Comparison of ENCODE assay signal across 16 cellular contexts in genomic region chr2:121505005-121505404, GRCh38. TPM values are rescaled to one million over a fixed set of nuclear protein-coding genes. Genes with fewer than 3 reads are reported as not detected.
A peak's percentile ranks its signal among the peaks of the same experiment; 100 is the strongest.
DNase-seq lines count a peak whose midpoint lies in the region; ATAC-seq and TF ChIP-seq lines count a peak whose summit lies in the region.
"Had no signal": no experiment of that assay in that cellular context is flagged by ENCODE, and none has a peak within 500 bp of the region (broad histone marks: within the 10 kb centered on the region; RNA-seq: fewer than 3 reads in every experiment).

No MANE protein-coding gene starts in this region.

- no peaks in the 10 kb centered on the region for H3K27me3 Mint-ChIP-seq in endodermal cell (ENCODE audit: insufficient read depth)
- H3K27me3 Mint-ChIP-seq: activated CD4-positive, alpha-beta memory T cell treated with anti-CD3 and anti-CD28 coated beads for 36 hours; naive B cell had no signal

- peaks cover 11% of the 10 kb centered on the region for H3K4me1 Mint-ChIP-seq in endodermal cell

- no peak overlapping the region for H3K27ac Mint-ChIP-seq in endodermal cell
- H3K27ac Mint-ChIP-seq: activated CD4-positive, alpha-beta memory T cell treated with anti-CD3 and anti-CD28 coated beads for 36 hours had no signal

- H3K36me3 Mint-ChIP-seq in endodermal cell (ENCODE audit: low read depth), result peaks cover 77% of the 10 kb centered on the region

- H3K27ac ChIP-seq in prostate gland (no peak overlapping the region), endodermal cell (ENCODE audit: low read depth, low read length) (no peak overlapping the region), suprapubic skin (no peak overlapping the region)
- H3K27ac ChIP-seq: thyroid gland had no signal

- 32% methylated on average over 3 of the region's 3 CpGs for WGBS in prostate gland
- 94 to 100% methylated on average over 2 to 3 of the region's 3 CpGs for WGBS in endodermal cell (ENCODE audit: insufficient coverage in 1 of 2, insufficient read length in 1 of 2), 2 experiments
- 50% methylated on average over 3 of the region's 3 CpGs for WGBS in suprapubic skin

- intact Hi-C loops in prostate gland (cut with DNase I), result no loop called here

- H3K9me3 ChIP-seq in prostate gland (no peaks in the 10 kb centered on the region), endodermal cell (ENCODE audit: control insufficient read depth, low read length) (peaks cover 48% of the 10 kb centered on the region), suprapubic skin (no peaks in the 10 kb centered on the region)
- H3K9me3 ChIP-seq: thyroid gland had no signal

- TF ChIP-seq POLR2A in prostate gland (IDR thresholded peaks at IDR 0.05), result no peak
- TF ChIP-seq POLR2A in suprapubic skin (IDR thresholded peaks at IDR 0.05), result no peak

- DNase-seq in EL, result peak; percentile 80
- peak; percentile 6 for DNase-seq in MV-4-11 (lab: John Stamatoyannopoulos, UW)
- DNase-seq in prostate gland (ENCODE audit: low spot score), result peak; percentile 27
- DNase-seq in endodermal cell, result no peak
- DNase-seq in suprapubic skin (ENCODE audit: low spot score in 2 of 2), result no peak
- DNase-seq in GDM1 (lab: John Stamatoyannopoulos, UW), result no peak
- DNase-seq: activated CD4-positive, alpha-beta memory T cell treated with anti-CD3 and anti-CD28 coated beads for 36 hours; glutamatergic neuron; GOT3; naive B cell; NCI-H2029 treated with DMSO at 0.1 percent for 48 hours; SHP77 treated with DMSO at 0.1 percent for 48 hours; stimulated activated CD4-positive, alpha-beta T cell treated with anti-CD3 and anti-CD28 coated beads, Interleukin-4, amount 100 ng/mL, for 1 hour; thyroid gland had no signal

- no peak for TF ChIP-seq EP300 in suprapubic skin (IDR thresholded peaks at IDR 0.05)

- peaks cover 27% of the 10 kb centered on the region for H3K9me3 Mint-ChIP-seq in endodermal cell

- TF ChIP-seq CTCF in prostate gland (IDR thresholded peaks at IDR 0.05) (no peak), endodermal cell (conservative IDR thresholded peaks at IDR 0.05) (no peak), suprapubic skin (IDR thresholded peaks at IDR 0.05) (no peak)

- no peaks in the 10 kb centered on the region for H3K36me3 ChIP-seq in prostate gland
- peaks cover 53% of the 10 kb centered on the region for H3K36me3 ChIP-seq in endodermal cell (ENCODE audit: control insufficient read depth, insufficient read depth, low read length)
- peaks cover 16% of the 10 kb centered on the region for H3K36me3 ChIP-seq in suprapubic skin

- ATAC-seq in esophagus mucosa, result peak; percentile 97
- ATAC-seq in HG02759 (IDR thresholded peaks at IDR 0.05; ENCODE audit: unreplicated experiment), result no peak

- H3K4me3 ChIP-seq in prostate gland (no peak overlapping the region), endodermal cell (ENCODE audit: low read length) (no peak overlapping the region), suprapubic skin (no peak overlapping the region)
- H3K4me3 ChIP-seq: thyroid gland had no signal

- H3K4me1 ChIP-seq in prostate gland (replicated peaks), result no peaks in the 10 kb centered on the region
- no peaks in the 10 kb centered on the region for H3K4me1 ChIP-seq in endodermal cell (ENCODE audit: control insufficient read depth, insufficient read depth, low read length)
- H3K4me1 ChIP-seq in suprapubic skin, result peaks cover 24% of the 10 kb centered on the region

- H3K9ac ChIP-seq in endodermal cell (ENCODE audit: extremely low read depth, low read length, poor library complexity, severe bottlenecking), result no peak overlapping the region

- no peak overlapping the region for H3K4me3 Mint-ChIP-seq in endodermal cell
- H3K4me3 Mint-ChIP-seq: activated CD4-positive, alpha-beta memory T cell treated with anti-CD3 and anti-CD28 coated beads for 36 hours; naive B cell had no signal

- no peaks in the 10 kb centered on the region for H3K27me3 ChIP-seq in prostate gland (replicated peaks; ENCODE audit: insufficient read depth)
- no peaks in the 10 kb centered on the region for H3K27me3 ChIP-seq in endodermal cell (ENCODE audit: control insufficient read depth, insufficient read depth, low read length, poor library complexity, severe bottlenecking)
- no peaks in the 10 kb centered on the region for H3K27me3 ChIP-seq in suprapubic skin
- H3K27me3 ChIP-seq: thyroid gland had no signal

RNA-seq across cellular contexts. Expression of gene RNU4ATAC, which starts 25.7 kb away (rescaled TPM):
- not detected for total RNA-seq in esophagus mucosa
- not detected for total RNA-seq in prostate gland
- total RNA-seq in endodermal cell, result not detected
- 2,034 TPM for polyA plus RNA-seq in endodermal cell (2013, experiment 1 of 2)
- polyA plus RNA-seq in endodermal cell (2013, experiment 2 of 2), result 2,520 TPM
- not detected for total RNA-seq in suprapubic skin
- total RNA-seq: activated CD4-positive, alpha-beta memory T cell treated with anti-CD3 and anti-CD28 coated beads for 36 hours; thyroid gland had no signal

Comparison
In these comparisons a context has a peak if more than half of its experiments do, and no peak if none do; other contexts are left out.
1. DNase-seq: peak in EL (single experiment), MV-4-11 (single experiment) and prostate gland (single experiment); none in endodermal cell (single experiment), suprapubic skin (0 of 2) and GDM1 (single experiment).